9 cellular contexts compared by ENCODE assay signal in genomic region chr20:16528078-16528477, GRCh38. TPM values are rescaled to one million over a fixed set of nuclear protein-coding genes. Genes with fewer than 3 reads are reported as not detected.
A peak's percentile ranks its signal among the peaks of the same experiment; 100 is the strongest.
DNase-seq lines count a peak whose midpoint lies in the region; ATAC-seq, FAIRE-seq and TF ChIP-seq lines count a peak whose summit lies in the region.
"Had no signal": no experiment of that assay in that cellular context is flagged by ENCODE, and none has a peak within 500 bp of the region (broad histone marks: within the 10 kb centered on the region; RNA-seq: fewer than 3 reads in every experiment).

No MANE protein-coding gene starts in this region.

- no peak for TF ChIP-seq CTCF in pancreas (IDR thresholded peaks at IDR 0.05)
- no peak for TF ChIP-seq CTCF in tibial artery (IDR thresholded peaks at IDR 0.05)

- no peak for FAIRE-seq in pancreas (lab: Jason Lieb, UNC)

- no peak overlapping the region for H3K27ac Mint-ChIP-seq in T-helper 2 cell treated with Interferon-gamma antibody and Interleukin-4, amounts not matched to agents 5 μg/mL and 100 μg/mL, for 36 hours

- peaks cover 6% of the 10 kb centered on the region for H3K36me3 Mint-ChIP-seq in T-helper 2 cell treated with Interferon-gamma antibody and Interleukin-4, amounts not matched to agents 5 μg/mL and 100 μg/mL, for 36 hours (ENCODE audit: low read depth)

- H3K27ac ChIP-seq in duodenal mucosa (ENCODE audit: low read depth, low read length) (peak overlapping the region; percentile 28), pancreas (peak overlapping the region in 2 of 4 donors; percentile 57 to 67), tibial artery (no peak overlapping the region)

- peak; percentile 61 for DNase-seq in EH (ENCODE audit: low read depth)
- DNase-seq in NCI-H345 (lab: John Stamatoyannopoulos, UW), result peak; percentile 74
- DNase-seq in pancreas, result peak in 5 of 6 donors; percentile 49 to 76 (median 59)
- DNase-seq in Kasumi-1 (lab: John Stamatoyannopoulos, UW), result no peak
- DNase-seq in T-helper 2 cell treated with Interferon-gamma antibody and Interleukin-4, amounts not matched to agents 5 μg/mL and 100 μg/mL, for 36 hours (ENCODE audit: low spot score), result no peak
- DNase-seq in tibial artery, result no peak

- H3K4me3 ChIP-seq in duodenal mucosa (ENCODE audit: low read depth in 1 of 2, low read length in 2 of 2), result no peak overlapping the region
- no peak overlapping the region for H3K4me3 ChIP-seq in pancreas
- H3K4me3 ChIP-seq in tibial artery, result no peak overlapping the region

- 39 to 45% methylated on average over 5 of the region's 5 CpGs for WGBS in pancreas, 2 donors

- H3K27me3 ChIP-seq in duodenal mucosa (ENCODE audit: control insufficient read depth in 1 of 2, insufficient read depth in 2 of 2, low read length in 2 of 2) (no peaks in the 10 kb centered on the region), pancreas (no peaks in the 10 kb centered on the region), tibial artery (no peaks in the 10 kb centered on the region)

- H3K4me1 ChIP-seq in duodenal mucosa (ENCODE audit: control insufficient read depth in 1 of 2, insufficient read depth in 2 of 2, low read length in 2 of 2), result peaks cover 12 to 43% of the 10 kb centered on the region in 2 donors
- H3K4me1 ChIP-seq in pancreas, result peaks cover 0 to 3% (median 0%) of the 10 kb centered on the region in 3 donors
- no peaks in the 10 kb centered on the region for H3K4me1 ChIP-seq in tibial artery

- peak overlapping the region in 1 of 2 donors; percentile 50 for H3K9ac ChIP-seq in duodenal mucosa (ENCODE audit: low read depth in 1 of 2, low read length in 2 of 2)

- H3K4me3 Mint-ChIP-seq in T-helper 2 cell treated with Interferon-gamma antibody and Interleukin-4, amounts not matched to agents 5 μg/mL and 100 μg/mL, for 36 hours, result no peak overlapping the region
- H3K4me3 Mint-ChIP-seq: IgD-negative memory B cell had no signal

- ATAC-seq in pancreas (peak; percentile 97 to 99 (median 98)), HG03460 (IDR thresholded peaks at IDR 0.05; ENCODE audit: unreplicated experiment) (no peak)

- intact Hi-C loops in pancreas (cut with DNase I), result no loop called here
- intact Hi-C loops in tibial artery (cut with DNase I; ENCODE audit: low total_unique reads), result no loop called here

- peaks cover 7% of the 10 kb centered on the region for H3K9me3 Mint-ChIP-seq in T-helper 2 cell treated with Interferon-gamma antibody and Interleukin-4, amounts not matched to agents 5 μg/mL and 100 μg/mL, for 36 hours

- H3K4me1 Mint-ChIP-seq in T-helper 2 cell treated with Interferon-gamma antibody and Interleukin-4, amounts not matched to agents 5 μg/mL and 100 μg/mL, for 36 hours (ENCODE audit: low read depth), result no peaks in the 10 kb centered on the region

- no peaks in the 10 kb centered on the region for H3K27me3 Mint-ChIP-seq in T-helper 2 cell treated with Interferon-gamma antibody and Interleukin-4, amounts not matched to agents 5 μg/mL and 100 μg/mL, for 36 hours (ENCODE audit: low read depth)
- H3K27me3 Mint-ChIP-seq: IgD-negative memory B cell had no signal

- peaks cover 6 to 8% of the 10 kb centered on the region in 2 donors for H3K36me3 ChIP-seq in duodenal mucosa (ENCODE audit: control insufficient read depth in 1 of 2, insufficient read depth in 2 of 2, low read length in 2 of 2)
- no peaks in the 10 kb centered on the region for H3K36me3 ChIP-seq in pancreas
- peaks cover 14 to 18% (median 15%) of the 10 kb centered on the region in 3 donors for H3K36me3 ChIP-seq in tibial artery

- H3K9me3 ChIP-seq in duodenal mucosa (ENCODE audit: control insufficient read depth in 1 of 2, low read length in 2 of 2), result no peaks in the 10 kb centered on the region
- no peaks in the 10 kb centered on the region for H3K9me3 ChIP-seq in pancreas
- no peaks in the 10 kb centered on the region for H3K9me3 ChIP-seq in tibial artery

RNA-seq across cellular contexts. Expression of gene KIF16B, which starts 45.2 kb away (rescaled TPM):
- total RNA-seq in pancreas, result 10 to 100 TPM in 1 of 6 donors, 1 to 10 TPM in 5; 6.8 to 12.2 (median 7.7) TPM
- polyA plus RNA-seq in pancreas, result 1 to 10 TPM; 4.4 to 5.2 TPM

Comparison
In these comparisons a context has a peak if more than half of its experiments do, and no peak if none do; other contexts are left out.
1. DNase-seq: peak in EH (single experiment), NCI-H345 (single experiment) and pancreas (5 of 6); none in Kasumi-1 (0 of 2), T-helper 2 cell treated with Interferon-gamma antibody and Interleukin-4, amounts not matched to agents 5 μg/mL and 100 μg/mL, for 36 hours (single experiment) and tibial artery (0 of 2).